Comparison of ENCODE assay signal across 6 cellular contexts in genomic region chrX:139209342-139209741, GRCh38.
"Had no signal": no experiment of that assay in that cellular context is flagged by ENCODE, and none has a peak within 500 bp of the region (broad histone marks: within the 10 kb centered on the region; RNA-seq: fewer than 3 reads in every experiment).

No MANE protein-coding gene starts in this region.

- H3K27ac Mint-ChIP-seq: IgD-negative memory B cell had no signal

- FAIRE-seq: HepG2, HTR-8/SVneo had no signal

- H3K27ac ChIP-seq: HL-60 had no signal

- ATAC-seq: HepG2 had no signal

- H3K36me3 Mint-ChIP-seq: IgD-negative memory B cell had no signal

- H3K9me3 Mint-ChIP-seq: IgD-negative memory B cell had no signal

- H3K4me3 Mint-ChIP-seq: IgD-negative memory B cell had no signal

- DNase-seq: IMR-90, KBM-7 had no signal
